ENCODE assay signal across 23 cellular contexts in genomic region chr19:1522838-1523237, GRCh38. TPM values are rescaled to one million over a fixed set of nuclear protein-coding genes. Genes with fewer than 3 reads are reported as not detected.
A peak's percentile ranks its signal among the peaks of the same experiment; 100 is the strongest.
DNase-seq lines count a peak whose midpoint lies in the region; ATAC-seq, FAIRE-seq and TF ChIP-seq lines count a peak whose summit lies in the region.
"Had no signal": no experiment of that assay in that cellular context is flagged by ENCODE, and none has a peak within 500 bp of the region (broad histone marks: within the 10 kb centered on the region; RNA-seq: fewer than 3 reads in every experiment).

No MANE protein-coding gene starts in this region.

- TF ChIP-seq CTCF in GM10248 (IDR thresholded peaks at IDR 0.05; ENCODE audit: control extremely low read depth, extremely low read depth, low read depth, missing control alignments): no peak
- no peak for TF ChIP-seq CTCF in gastroesophageal sphincter (IDR thresholded peaks at IDR 0.05)

- no peak for TF ChIP-seq POLR2A in gastroesophageal sphincter (IDR thresholded peaks at IDR 0.05)

- H3K4me1 ChIP-seq in right cardiac atrium (ENCODE audit: control insufficient read depth, insufficient read depth, low read length) (no peaks in the 10 kb centered on the region), gastroesophageal sphincter (peaks cover 0 to 12% (median 0%) of the 10 kb centered on the region in 3 donors)
- H3K4me1 ChIP-seq: BE2C had no signal

- H3K9me3 ChIP-seq in right cardiac atrium (ENCODE audit: control insufficient read depth, low read length) (no peaks in the 10 kb centered on the region), gastroesophageal sphincter (no peaks in the 10 kb centered on the region)
- H3K9me3 ChIP-seq: BE2C had no signal

- TF ChIP-seq EP300 in gastroesophageal sphincter (IDR thresholded peaks at IDR 0.05): no peak

- ATAC-seq in right cardiac atrium (no peak), Right ventricle myocardium superior (ENCODE audit: poor library complexity) (no peak), gastroesophageal sphincter (no peak)
- ATAC-seq: Panc1 had no signal

- peak in 2 of 3 donors; percentile 22 to 48 for DNase-seq in right cardiac atrium
- DNase-seq in Right ventricle myocardium superior: no peak
- peak; percentile 88 for DNase-seq in cerebellar cortex (ENCODE audit: low spot score)
- peak; percentile 7 for DNase-seq in midbrain (lab: John Stamatoyannopoulos, UW)
- no peak for DNase-seq in GM10248 (ENCODE audit: extremely low spot score)
- no peak for DNase-seq in RCC 7860 (ENCODE audit: low spot score)
- DNase-seq: ACHN, BE2C, Calu3, DMS79 treated with DMSO at 0.1 percent for 48 hours, H9, HFFc6, NCI-H1048, NCI-H1417, NCI-H1694, NCI-H2029 treated with DMSO at 0.1 percent for 48 hours, NCI-H526 treated with DMSO at 0.1 percent for 48 hours, SIG-M5 had no signal

- H3K27ac ChIP-seq in right cardiac atrium (ENCODE audit: low read length) (no peak overlapping the region), gastroesophageal sphincter (no peak overlapping the region)
- H3K27ac ChIP-seq: 22Rv1, SK-N-MC had no signal

- no peak for FAIRE-seq in RCC 7860 (lab: Jason Lieb, UNC)
- FAIRE-seq: HTR-8/SVneo had no signal

- H3K36me3 ChIP-seq in gastroesophageal sphincter: no peaks in the 10 kb centered on the region
- H3K36me3 ChIP-seq: BE2C had no signal

- H3K27me3 ChIP-seq in right cardiac atrium (ENCODE audit: control insufficient read depth, insufficient read depth) (no peaks in the 10 kb centered on the region), gastroesophageal sphincter (peaks cover 69% of the 10 kb centered on the region)

- intact Hi-C loops in right cardiac atrium (cut with DNase I) (no loop called here), Right ventricle myocardium superior (cut with DNase I) (no loop called here)

- POLR2A ChIA-PET in GM10248 (lab: Yijun Ruan, JAX): no interaction called here

- no peak overlapping the region for H3K4me3 ChIP-seq in right cardiac atrium (ENCODE audit: low read length)
- no peak overlapping the region for H3K4me3 ChIP-seq in gastroesophageal sphincter
- H3K4me3 ChIP-seq: SK-N-MC had no signal

- CTCF ChIA-PET in GM10248 (lab: Yijun Ruan, JAX): interaction anchor here (1.9 kb wide), 1 partner anchor 24 kb away, joined by 7 read pairs; no protein-coding TSS in a partner anchor

- 82% methylated on average over 18 of the region's 18 CpGs for WGBS in right cardiac atrium
- no CpG with 5 or more reads among the region's 18 CpGs for WGBS in gastroesophageal sphincter (ENCODE audit: low coverage in 1 of 2), 2 donors

RNA-seq across cellular contexts. Expression of gene PLK5, which starts 1.0 kb away (rescaled TPM):
- total RNA-seq in right cardiac atrium: not detected
- 0.11 TPM for polyA plus RNA-seq in right cardiac atrium
- not detected for total RNA-seq in Right ventricle myocardium superior
- total RNA-seq in gastroesophageal sphincter: under 1 TPM in 1 of 4 donors, not detected in 3; 0.15 TPM
- total RNA-seq: Calu3 had no signal

RNA-seq across cellular contexts. Expression of gene ADAMTSL5, which starts 10.0 kb away (rescaled TPM):
- total RNA-seq in right cardiac atrium (10 to 100 TPM; 13.6 to 23.7 (median 19.7) TPM), Right ventricle myocardium superior (22.5 TPM), gastroesophageal sphincter (1 to 10 TPM; 1.3 to 9.7 (median 3.6) TPM)
- 10.9 TPM for polyA plus RNA-seq in right cardiac atrium

RNA-seq across cellular contexts. Expression of gene REEP6, which starts 31.9 kb away (rescaled TPM):
- total RNA-seq in right cardiac atrium: 1 to 10 TPM; 1.1 to 1.8 (median 1.4) TPM
- 7.5 TPM for polyA plus RNA-seq in right cardiac atrium
- total RNA-seq in Right ventricle myocardium superior: 1.1 TPM
- under 1 TPM in 3 of 4 donors, not detected in 1; 0.32 to 0.96 (median 0.40) TPM for total RNA-seq in gastroesophageal sphincter

RNA-seq across cellular contexts. Expression of gene PCSK4, which starts 32.7 kb away (rescaled TPM):
- total RNA-seq in right cardiac atrium: 1 to 10 TPM in 3 of 4 donors, under 1 TPM in 1; 0.33 to 2.4 (median 1.4) TPM
- polyA plus RNA-seq in right cardiac atrium: 1.7 TPM
- total RNA-seq in Right ventricle myocardium superior: 1.4 TPM
- 1 to 10 TPM in 3 of 4 donors, under 1 TPM in 1; 0.94 to 2.2 (median 2.0) TPM for total RNA-seq in gastroesophageal sphincter

RNA-seq across cellular contexts. Expression of gene C19orf25, which starts 43.8 kb away (rescaled TPM):
- 10 to 100 TPM; 14.4 to 19.2 (median 18.1) TPM for total RNA-seq in right cardiac atrium
- polyA plus RNA-seq in right cardiac atrium: 23.6 TPM
- total RNA-seq in Right ventricle myocardium superior: 18.3 TPM
- 10 to 100 TPM; 20.6 to 40.0 (median 28.2) TPM for total RNA-seq in gastroesophageal sphincter

Comparison
In these comparisons a context has a peak if more than half of its experiments do, and no peak if none do; other contexts are left out.
1. DNase-seq: peak in right cardiac atrium (2 of 3), cerebellar cortex (single experiment) and midbrain (single experiment); none in Right ventricle myocardium superior (single experiment), GM10248 (single experiment) and RCC 7860 (single experiment).